ENCODE assay signal across 8 cellular contexts in genomic region chr17:40803617-40804082, GRCh38. TPM values are rescaled to one million over a fixed set of nuclear protein-coding genes. Genes with fewer than 3 reads are reported as not detected.
DNase-seq lines count a peak whose midpoint lies in the region; ATAC-seq, FAIRE-seq and TF ChIP-seq lines count a peak whose summit lies in the region.

No MANE protein-coding gene starts in this region.

- H3K9ac ChIP-seq in IMR-90 (ENCODE audit: low read depth, low read length) (no peak overlapping the region), H1 (replicated peaks in 1 of 4; ENCODE audit: extremely low read depth in 1 of 4, low read depth in 3 of 4, low read length in 3 of 4) (no peak overlapping the region)

- peak overlapping the region; percentile 13; the same call in 1 of the 2 replicates for H2BK120ac ChIP-seq in IMR-90 (ENCODE audit: low read depth, low read length)
- H2BK120ac ChIP-seq in H1 (replicated peaks; ENCODE audit: low read depth, low read length) = no peak overlapping the region

- TF ChIP-seq CTCF in IMR-90 (conservative IDR thresholded peaks at IDR 0.05; ENCODE audit: low read depth, low read length) (peak; percentile 92), H1 (IDR thresholded peaks at IDR 0.05; ENCODE audit: control extremely low read depth in 1 of 3, insufficient read depth in 1 of 3, low read depth in 1 of 3, low read length in 3 of 3) (peak; percentile 87 to 88 (median 87))

- POLR2A ChIA-PET in IMR-90 (lab: Charles Lee; ENCODE audit: unreplicated experiment) = no interaction called here
- POLR2A ChIA-PET in H1 (lab: Charles Lee; ENCODE audit: partially characterized antibody) = no interaction called here

- BruUV-seq in IMR-90 (replicated peaks; lab: Mats Ljungman, UMichigan) = no TSS peak

- TF ChIP-seq EP300 in H1 (IDR thresholded peaks at IDR 0.05; ENCODE audit: borderline replicate concordance in 1 of 2, low read depth in 2 of 2, low read length in 2 of 2) = no peak

- H3K27ac ChIP-seq in IMR-90 (ENCODE audit: insufficient read depth, low read length) (no peak overlapping the region), H1 (ENCODE audit: low read depth, low read length) (no peak overlapping the region)

- H3K4me3 ChIP-seq in IMR-90 (ENCODE audit: insufficient read depth, low read depth, low read length) = no peak overlapping the region
- H3K4me3 ChIP-seq in H1 (ENCODE audit: extremely low read depth in 1 of 4, insufficient read depth in 2 of 4, low read depth in 3 of 4, low read length in 4 of 4) = no peak overlapping the region

- H2AK9ac ChIP-seq in IMR-90 (replicated peaks; ENCODE audit: low read depth, low read length, poor library complexity) = peak overlapping the region; percentile 84

- no peak overlapping the region for H3K14ac ChIP-seq in IMR-90 (replicated peaks; ENCODE audit: low read depth, low read length)
- H3K14ac ChIP-seq in H1 (ENCODE audit: insufficient read length) = no peak overlapping the region

- TF ChIP-seq POLR2A in IMR-90 (IDR thresholded peaks at IDR 0.05; ENCODE audit: low read depth, low read length) = peak; percentile 42; the same call in 1 of the 2 replicates
- no peak for TF ChIP-seq POLR2A in H1 (IDR thresholded peaks at IDR 0.05; ENCODE audit: control extremely low read depth in 1 of 2, low read depth in 2 of 2, low read length in 2 of 2)

- H3K4me1 ChIP-seq in IMR-90 (ENCODE audit: control insufficient read depth, insufficient read depth, low read length) = no peaks in the 10 kb centered on the region
- no peaks in the 10 kb centered on the region for H3K4me1 ChIP-seq in H1 (replicated peaks in 1 of 4; ENCODE audit: control insufficient read depth in 3 of 4, insufficient read depth in 4 of 4, low read length in 3 of 4)

- H3K36me3 ChIP-seq in IMR-90 (ENCODE audit: control insufficient read depth, insufficient read depth, low read length) = no peaks in the 10 kb centered on the region
- H3K36me3 ChIP-seq in H1 (ENCODE audit: control insufficient read depth in 2 of 4, insufficient read depth in 4 of 4, low read length in 3 of 4) = no peaks in the 10 kb centered on the region

- peaks cover 25% of the 10 kb centered on the region for H3K27me3 ChIP-seq in IMR-90 (ENCODE audit: control insufficient read depth, insufficient read depth, low read length)
- 0 out of 7 replicates have a peak, but pooled peaks cover 0 to 3% (median 0%) of the 10 kb centered on the region in 4 experiments for H3K27me3 ChIP-seq in H1 (replicated peaks in 1 of 4; ENCODE audit: control insufficient read depth in 3 of 4, extremely low read depth in 1 of 4, insufficient read depth in 3 of 4, low read length in 3 of 4)

- H2BK5ac ChIP-seq in IMR-90 (ENCODE audit: low read depth, low read length, poor library complexity, severe bottlenecking) (no peak overlapping the region), H1 (ENCODE audit: low read depth, low read length) (no peak overlapping the region)

- no peaks in the 10 kb centered on the region for H3K23me2 ChIP-seq in H1 (ENCODE audit: low read depth, low read length)

- H2BK15ac ChIP-seq in IMR-90 (ENCODE audit: low read depth, low read length) (no peak overlapping the region), H1 (ENCODE audit: low read length) (no peak overlapping the region)

- ATAC-seq in IMR-90 (ENCODE audit: low read depth) (peak; percentile 100), GM18520 (IDR thresholded peaks at IDR 0.05; ENCODE audit: unreplicated experiment) (no peak)

- no peak overlapping the region for H4K8ac ChIP-seq in IMR-90 (ENCODE audit: low read depth in 2 of 2, low read length in 2 of 2)
- no peak overlapping the region for H4K8ac ChIP-seq in H1 (ENCODE audit: extremely low read depth, insufficient read depth, low read length)

- no peaks in the 10 kb centered on the region for H3K9me1 ChIP-seq in IMR-90 (ENCODE audit: insufficient read depth, low read length)

- H4K20me1 ChIP-seq in IMR-90 (ENCODE audit: insufficient read depth, low read length) = no peaks in the 10 kb centered on the region
- no peaks in the 10 kb centered on the region for H4K20me1 ChIP-seq in H1 (replicated peaks in 1 of 2; ENCODE audit: control insufficient read depth in 1 of 2, insufficient read depth in 2 of 2, low read length in 2 of 2)

- H3K4me2 ChIP-seq in IMR-90 (ENCODE audit: low read depth, low read length) (no peak overlapping the region), H1 (ENCODE audit: insufficient read depth in 1 of 2, low read depth in 2 of 2, low read length in 2 of 2) (no peak overlapping the region)

- FAIRE-seq in H1 (lab: Jason Lieb, UNC) = peak; percentile 78

- no peak overlapping the region for H2BK12ac ChIP-seq in H1 (ENCODE audit: low read depth, low read length)

- peak overlapping the region; percentile 52; the same call in 1 of the 2 replicates for H2AK5ac ChIP-seq in IMR-90 (ENCODE audit: low read depth, low read length)
- no peak overlapping the region for H2AK5ac ChIP-seq in H1 (ENCODE audit: low read depth, low read length)

- dilution Hi-C loops in IMR-90 (cut with HindIII; ENCODE audit: low sequenced_read_pairs, unreplicated experiment) = no loop called here

- CTCF ChIA-PET in IMR-90 (lab: Yijun Ruan, JAX) = interaction anchor here (0.5 to 2.3 kb wide), 2 partner anchors 12 to 859 kb away, joined by 3 to 15 read pairs; no protein-coding TSS in a partner anchor
- CTCF ChIA-PET in H1 (lab: Charles Lee; ENCODE audit: partially characterized antibody) = interaction anchor here (0.6 to 1.7 kb wide), 8 partner anchors 9 to 1109 kb away, joined by 3 to 6 read pairs (median 4); no protein-coding TSS in a partner anchor

- H3K9me3 ChIP-seq in IMR-90 (ENCODE audit: control insufficient read depth, insufficient read depth, low read length) = no peaks in the 10 kb centered on the region
- H3K9me3 ChIP-seq in H1 (ENCODE audit: insufficient read depth in 2 of 2, low read depth in 1 of 2, low read length in 1 of 2) = no peaks in the 10 kb centered on the region

- intact Hi-C loops in IMR-90 (cut with micrococcal nuclease) = loop anchor here (1.0 to 5.0 kb wide), 5 partner anchors 51 to 859 kb away; no protein-coding TSS in a partner anchor

- H4K5ac ChIP-seq in IMR-90 (ENCODE audit: low read depth, low read length) (no peak overlapping the region), H1 (ENCODE audit: insufficient read length, low read depth, low read length) (no peak overlapping the region)

- TF ChIP-seq RAD21 in IMR-90 (IDR thresholded peaks at IDR 0.05; ENCODE audit: low read length) (peak; percentile 95), H1 (IDR thresholded peaks at IDR 0.05 in 1 of 2, conservative IDR thresholded peaks at IDR 0.05 in 1 of 2; ENCODE audit: low read depth in 2 of 2, low read length in 2 of 2) (peak; percentile 91 to 93)

- H3K79me2 ChIP-seq in H1 (ENCODE audit: control insufficient read depth in 1 of 2, insufficient read depth in 2 of 2, low read length in 2 of 2) = no peaks in the 10 kb centered on the region

- H3K56ac ChIP-seq in IMR-90 (ENCODE audit: extremely low read depth, insufficient read depth, low read length) (no peak overlapping the region), H1 (replicated peaks; ENCODE audit: insufficient read length, low read depth, low read length) (no peak overlapping the region)

- H3K4ac ChIP-seq in IMR-90 (ENCODE audit: low read depth, low read length) (no peak overlapping the region), H1 (replicated peaks; ENCODE audit: insufficient read length, low read depth, low read length) (no peak overlapping the region)

- peak overlapping the region; percentile 74 for H2AFZ ChIP-seq in IMR-90 (replicated peaks; ENCODE audit: low read length, poor library complexity)
- no peak overlapping the region; the same call in 1 of the 2 replicates for H2AFZ ChIP-seq in H1 (ENCODE audit: low read length)

- H3K79me1 ChIP-seq in IMR-90 (ENCODE audit: low read depth in 1 of 2, low read length in 2 of 2) (no peaks in the 10 kb centered on the region), H1 (ENCODE audit: low read depth, low read length) (no peaks in the 10 kb centered on the region)

- no CpG with 5 or more reads among the region's 13 CpGs for WGBS in IMR-90 (ENCODE audit: extremely low coverage in 2 of 2, insufficient read length in 1 of 2), 2 experiments
- 23% methylated on average over 13 of the region's 13 CpGs; no CpG with 5 or more reads in 1 of the 2 experiments for WGBS in H1 (ENCODE audit: extremely low coverage in 1 of 2, insufficient coverage in 1 of 2, insufficient read length in 1 of 2, insufficient replicate concordance in 2 of 2, low coverage in 1 of 2, low lambda C conversion rate in 2 of 2, missing lambda C conversion rate in 1 of 2), 2 experiments

- no peak overlapping the region for H4K91ac ChIP-seq in IMR-90 (ENCODE audit: insufficient read depth, low read depth, low read length)
- no peak overlapping the region for H4K91ac ChIP-seq in H1 (replicated peaks; ENCODE audit: insufficient read length, low read length)

- H3K23ac ChIP-seq in IMR-90 (ENCODE audit: low read depth, low read length) (no peak overlapping the region), H1 (ENCODE audit: insufficient read length) (no peak overlapping the region)

- no peak overlapping the region for H3K18ac ChIP-seq in IMR-90 (ENCODE audit: low read depth, low read length)
- no peak overlapping the region for H3K18ac ChIP-seq in H1 (ENCODE audit: extremely low read depth, low read length)

- in situ Hi-C loops in IMR-90 (cut with MboI; ENCODE audit: low sequenced_read_pairs) = loop anchor here (5.0 to 10.0 kb wide), 3 partner anchors 101 to 859 kb away; no protein-coding TSS in a partner anchor

- DNase-seq in DMS114 treated with DMSO at 0.1 percent for 48 hours (lab: John Stamatoyannopoulos, UW; ENCODE audit: unreplicated experiment) (peak; percentile 69), IMR-90 (peak; percentile 66), NOMO-1 treated with dmso at 0.1 percent for 144 hours (lab: John Stamatoyannopoulos, UW; ENCODE audit: unreplicated experiment) (peak; percentile 49), H1 (ENCODE audit: low read depth in 1 of 2, low spot score in 2 of 2) (peak in 1 of 2 experiments; percentile 90), middle frontal gyrus (ENCODE audit: extremely low spot score, low spot score) (peak; percentile 14)
- peak; percentile 48 to 56 for DNase-seq in activated CD8-positive, alpha-beta memory T cell treated with anti-CD3 and anti-CD28 coated beads for 4 hours (ENCODE audit: low read depth in 2 of 2)
- DNase-seq in stimulated activated CD8-positive, alpha-beta memory T cell treated with anti-CD3 and anti-CD28 coated beads, Interleukin-4, amount 100 ng/mL, for 4 hours (ENCODE audit: low read depth in 2 of 2, low spot score in 1 of 2) = peak; percentile 38 to 49

- H2BK20ac ChIP-seq in IMR-90 (ENCODE audit: low read depth, low read length) = 0 out of 2 replicates have a peak overlapping the region, but pooled peaks have one; percentile 21
- H2BK20ac ChIP-seq in H1 (ENCODE audit: low read length) = no peak overlapping the region

RNA-seq across cellular contexts. Expression of gene KRT28, which starts 3.9 kb away (rescaled TPM):
- total RNA-seq in IMR-90 (2012; rRNA removed) = not detected in 2 replicates
- not detected in 2 replicates for polyA plus RNA-seq in IMR-90 (2012; rRNA removed)
- polyA plus RNA-seq in IMR-90 (2012; cell fraction: cytosol; rRNA removed) = not detected in 2 replicates
- polyA plus RNA-seq in IMR-90 (2012; cell fraction: nucleus; rRNA removed; ENCODE audit: low replicate concordance) = not detected in 2 replicates
- total RNA-seq in H1 (2021; fragmentation: NEBNext Ultra II Directional; extraction: Animal tissue kit (Norgen Biotek cat#: 25700)) = not detected in 2 replicates
- polyA plus RNA-seq in H1 (2011; rRNA removed) = not detected in 2 replicates
- not detected for polyA plus RNA-seq in H1 (2011; cell fraction: cytosol; rRNA removed)
- not detected for polyA plus RNA-seq in H1 (2011; cell fraction: nucleus; rRNA removed)
- polyA plus RNA-seq in H1 (2012, experiment 1 of 2) = not detected in 4 replicates
- polyA plus RNA-seq in H1 (2012, experiment 2 of 2) = not detected
- polyA plus RNA-seq in H1 (2013, experiment 1 of 2) = not detected
- polyA plus RNA-seq in H1 (2013, experiment 2 of 2) = not detected
- not detected in 2 replicates for polyA minus RNA-seq in H1 (2011; rRNA and poly(A)+ RNA removed)
- not detected for polyA minus RNA-seq in H1 (2011; cell fraction: cytosol; rRNA and poly(A)+ RNA removed)
- polyA minus RNA-seq in H1 (2011; cell fraction: nucleus; rRNA and poly(A)+ RNA removed) = not detected

RNA-seq across cellular contexts. Expression of gene KRT10, which starts 18.8 kb away (rescaled TPM):
- 0.18 and 1.1 TPM in 2 replicates for total RNA-seq in IMR-90 (2012; rRNA removed)
- polyA plus RNA-seq in IMR-90 (2012; rRNA removed) = 18.3 and 18.5 TPM in 2 replicates
- 46.5 and 78.8 TPM in 2 replicates for polyA plus RNA-seq in IMR-90 (2012; cell fraction: cytosol; rRNA removed)
- 15.0 and 35.2 TPM in 2 replicates for polyA plus RNA-seq in IMR-90 (2012; cell fraction: nucleus; rRNA removed; ENCODE audit: low replicate concordance)
- total RNA-seq in H1 (2021; fragmentation: NEBNext Ultra II Directional; extraction: Animal tissue kit (Norgen Biotek cat#: 25700)) = 31.3 and 39.4 TPM in 2 replicates
- polyA plus RNA-seq in H1 (2011; rRNA removed) = 2.4 and 3.5 TPM in 2 replicates
- 8.6 TPM for polyA plus RNA-seq in H1 (2011; cell fraction: cytosol; rRNA removed)
- 2.2 TPM for polyA plus RNA-seq in H1 (2011; cell fraction: nucleus; rRNA removed)
- 12.7 to 29.4 TPM (median 13.8 TPM) in 4 replicates for polyA plus RNA-seq in H1 (2012, experiment 1 of 2)
- polyA plus RNA-seq in H1 (2012, experiment 2 of 2) = 2.2 TPM
- polyA plus RNA-seq in H1 (2013, experiment 1 of 2) = 33.7 TPM
- 34.7 TPM for polyA plus RNA-seq in H1 (2013, experiment 2 of 2)
- polyA minus RNA-seq in H1 (2011; rRNA and poly(A)+ RNA removed) = 0.06 and 0.41 TPM in 2 replicates
- polyA minus RNA-seq in H1 (2011; cell fraction: cytosol; rRNA and poly(A)+ RNA removed) = 1.0 TPM
- polyA minus RNA-seq in H1 (2011; cell fraction: nucleus; rRNA and poly(A)+ RNA removed) = 0.70 TPM

RNA-seq across cellular contexts. Expression of gene KRT27, which starts 21.3 kb away (rescaled TPM):
- not detected in 2 replicates for total RNA-seq in IMR-90 (2012; rRNA removed)
- not detected in 2 replicates for polyA plus RNA-seq in IMR-90 (2012; rRNA removed)
- not detected in 2 replicates for polyA plus RNA-seq in IMR-90 (2012; cell fraction: cytosol; rRNA removed)
- not detected in 2 replicates for polyA plus RNA-seq in IMR-90 (2012; cell fraction: nucleus; rRNA removed; ENCODE audit: low replicate concordance)
- total RNA-seq in H1 (2021; fragmentation: NEBNext Ultra II Directional; extraction: Animal tissue kit (Norgen Biotek cat#: 25700)) = not detected in 2 replicates
- polyA plus RNA-seq in H1 (2011; rRNA removed) = not detected in 2 replicates
- polyA plus RNA-seq in H1 (2011; cell fraction: cytosol; rRNA removed) = not detected
- polyA plus RNA-seq in H1 (2011; cell fraction: nucleus; rRNA removed) = not detected
- not detected in 4 replicates for polyA plus RNA-seq in H1 (2012, experiment 1 of 2)
- polyA plus RNA-seq in H1 (2012, experiment 2 of 2) = not detected
- not detected for polyA plus RNA-seq in H1 (2013, experiment 1 of 2)
- polyA plus RNA-seq in H1 (2013, experiment 2 of 2) = not detected
- not detected in 2 replicates for polyA minus RNA-seq in H1 (2011; rRNA and poly(A)+ RNA removed)
- not detected for polyA minus RNA-seq in H1 (2011; cell fraction: cytosol; rRNA and poly(A)+ RNA removed)
- not detected for polyA minus RNA-seq in H1 (2011; cell fraction: nucleus; rRNA and poly(A)+ RNA removed)

RNA-seq across cellular contexts. Expression of gene KRT26, which starts 31.6 kb away (rescaled TPM):
- total RNA-seq in IMR-90 (2012; rRNA removed) = not detected in 2 replicates
- polyA plus RNA-seq in IMR-90 (2012; rRNA removed) (not detected in 2 replicates), H1 (2011; rRNA removed) (not detected in 2 replicates)
- not detected in 2 replicates for polyA plus RNA-seq in IMR-90 (2012; cell fraction: cytosol; rRNA removed)
- not detected in 2 replicates for polyA plus RNA-seq in IMR-90 (2012; cell fraction: nucleus; rRNA removed; ENCODE audit: low replicate concordance)
- total RNA-seq in H1 (2021; fragmentation: NEBNext Ultra II Directional; extraction: Animal tissue kit (Norgen Biotek cat#: 25700)) = not detected in 2 replicates
- polyA plus RNA-seq in H1 (2011; cell fraction: cytosol; rRNA removed) = not detected
- not detected for polyA plus RNA-seq in H1 (2011; cell fraction: nucleus; rRNA removed)
- polyA plus RNA-seq in H1 (2012, experiment 1 of 2) = not detected in 4 replicates
- polyA plus RNA-seq in H1 (2012, experiment 2 of 2) = not detected
- not detected for polyA plus RNA-seq in H1 (2013, experiment 1 of 2)
- polyA plus RNA-seq in H1 (2013, experiment 2 of 2) = not detected
- not detected in 2 replicates for polyA minus RNA-seq in H1 (2011; rRNA and poly(A)+ RNA removed)
- polyA minus RNA-seq in H1 (2011; cell fraction: cytosol; rRNA and poly(A)+ RNA removed) = not detected
- polyA minus RNA-seq in H1 (2011; cell fraction: nucleus; rRNA and poly(A)+ RNA removed) = not detected

RNA-seq across cellular contexts. Expression of gene KRT25, which starts 48.5 kb away (rescaled TPM):
- total RNA-seq in IMR-90 (2012; rRNA removed) = not detected in 2 replicates
- not detected in 2 replicates for polyA plus RNA-seq in IMR-90 (2012; rRNA removed)
- not detected in 2 replicates for polyA plus RNA-seq in IMR-90 (2012; cell fraction: cytosol; rRNA removed)
- polyA plus RNA-seq in IMR-90 (2012; cell fraction: nucleus; rRNA removed; ENCODE audit: low replicate concordance) = not detected in 2 replicates
- not detected in 2 replicates for total RNA-seq in H1 (2021; fragmentation: NEBNext Ultra II Directional; extraction: Animal tissue kit (Norgen Biotek cat#: 25700))
- polyA plus RNA-seq in H1 (2011; rRNA removed) = not detected in 2 replicates
- polyA plus RNA-seq in H1 (2011; cell fraction: cytosol; rRNA removed) = not detected
- not detected for polyA plus RNA-seq in H1 (2011; cell fraction: nucleus; rRNA removed)
- polyA plus RNA-seq in H1 (2012, experiment 1 of 2) = not detected in 4 replicates
- polyA plus RNA-seq in H1 (2012, experiment 2 of 2) = not detected
- polyA plus RNA-seq in H1 (2013, experiment 1 of 2) = not detected
- not detected for polyA plus RNA-seq in H1 (2013, experiment 2 of 2)
- not detected in 2 replicates for polyA minus RNA-seq in H1 (2011; rRNA and poly(A)+ RNA removed)
- polyA minus RNA-seq in H1 (2011; cell fraction: cytosol; rRNA and poly(A)+ RNA removed) = not detected
- polyA minus RNA-seq in H1 (2011; cell fraction: nucleus; rRNA and poly(A)+ RNA removed) = not detected

Comparison
In these comparisons a context has a peak if more than half of its experiments do, and no peak if none do; other contexts are left out.
1. RNA of gene KRT10, which starts 18.8 kb away (total RNA-seq): 31.3 to 39.4 TPM in H1; 0.18 to 1.1 TPM in IMR-90; every median in the first group is over 10 times any median in the second.